In genomic region chr14:68011629-68012028, GRCh38 we compare ENCODE assay signal across 14 cellular contexts.
A peak's percentile ranks its signal among the peaks of the same experiment; 100 is the strongest.
DNase-seq lines count a peak whose midpoint lies in the region; ATAC-seq and TF ChIP-seq lines count a peak whose summit lies in the region.
"Had no signal": no experiment of that assay in that cellular context is flagged by ENCODE, and none has a peak within 500 bp of the region (broad histone marks: within the 10 kb centered on the region; RNA-seq: fewer than 3 reads in every experiment).

No MANE protein-coding gene starts in this region.

- H3K4me1 Mint-ChIP-seq in HFFc6 (ENCODE audit: low read depth): peaks cover 31% of the 10 kb centered on the region
- H3K4me1 Mint-ChIP-seq: CD8-positive, alpha-beta memory T cell; natural killer cell had no signal

- H3K27me3 Mint-ChIP-seq in HFFc6 (ENCODE audit: insufficient read depth): no peaks in the 10 kb centered on the region
- H3K27me3 Mint-ChIP-seq: CD8-positive, alpha-beta memory T cell had no signal

- no peak overlapping the region for H3K27ac Mint-ChIP-seq in HFFc6
- H3K27ac Mint-ChIP-seq: natural killer cell had no signal

- in situ Hi-C loops in G401 (cut with HindIII; ENCODE audit: low sequenced_read_pairs): no loop called here

- 0 out of 2 replicates have a peak, but pooled peaks cover 5% of the 10 kb centered on the region for H3K36me3 Mint-ChIP-seq in HFFc6 (ENCODE audit: low read depth)
- H3K36me3 Mint-ChIP-seq: natural killer cell had no signal

- TF ChIP-seq CTCF in HFFc6 (IDR thresholded peaks at IDR 0.05): no peak
- TF ChIP-seq CTCF in choroid plexus epithelial cell (conservative IDR thresholded peaks at IDR 0.05; ENCODE audit: low read depth, low read length): no peak

- no peak overlapping the region for H3K4me3 Mint-ChIP-seq in HFFc6
- H3K4me3 Mint-ChIP-seq: CD8-positive, alpha-beta memory T cell; natural killer cell had no signal

- ATAC-seq in GM19035 (IDR thresholded peaks at IDR 0.05; ENCODE audit: unreplicated experiment) (no peak), GM18907 (IDR thresholded peaks at IDR 0.05; ENCODE audit: unreplicated experiment) (no peak)
- ATAC-seq: natural killer cell had no signal

- H3K36me3 ChIP-seq in H7 (replicated peaks; ENCODE audit: control insufficient read depth, insufficient read depth, low read length): no peaks in the 10 kb centered on the region
- H3K36me3 ChIP-seq: HAP-1 had no signal

- no peaks in the 10 kb centered on the region for H3K27me3 ChIP-seq in H7 (ENCODE audit: control insufficient read depth, insufficient read depth, low read length)
- H3K27me3 ChIP-seq: testis had no signal

- DNase-seq in HFFc6 (peak; percentile 9), choroid plexus epithelial cell (ENCODE audit: low read depth) (peak; percentile 91), kidney tubule cell (ENCODE audit: low spot score) (peak; percentile 4), smooth muscle cell of the brain vasculature (ENCODE audit: low read depth, low spot score) (peak; percentile 54), H7 (no peak), G401 (ENCODE audit: low spot score) (no peak)
- DNase-seq: activated CD4-positive, CD25-positive, alpha-beta regulatory T cell treated with anti-CD3 and anti-CD28 coated beads, Interleukin-2, amount 50 U/mL, for 72 hours; CD8-positive, alpha-beta memory T cell; natural killer cell; NCI-H524; testis had no signal

- H3K4me3 ChIP-seq in choroid plexus epithelial cell (ENCODE audit: low read depth, low read length) (no peak overlapping the region), H7 (ENCODE audit: insufficient read depth, low read depth, low read length) (no peak overlapping the region)
- H3K4me3 ChIP-seq: HAP-1, testis had no signal

- H3K9me3 Mint-ChIP-seq in HFFc6: no peaks in the 10 kb centered on the region
- H3K9me3 Mint-ChIP-seq: natural killer cell had no signal

Comparison
In these comparisons a context has a peak if more than half of its experiments do, and no peak if none do; other contexts are left out.
1. DNase-seq: peak in HFFc6 (single experiment), choroid plexus epithelial cell (single experiment), kidney tubule cell (single experiment) and smooth muscle cell of the brain vasculature (single experiment); none in H7 (single experiment) and G401 (single experiment).